Comparison of ENCODE assay signal across 12 cellular contexts in the genomic region with DNA sequence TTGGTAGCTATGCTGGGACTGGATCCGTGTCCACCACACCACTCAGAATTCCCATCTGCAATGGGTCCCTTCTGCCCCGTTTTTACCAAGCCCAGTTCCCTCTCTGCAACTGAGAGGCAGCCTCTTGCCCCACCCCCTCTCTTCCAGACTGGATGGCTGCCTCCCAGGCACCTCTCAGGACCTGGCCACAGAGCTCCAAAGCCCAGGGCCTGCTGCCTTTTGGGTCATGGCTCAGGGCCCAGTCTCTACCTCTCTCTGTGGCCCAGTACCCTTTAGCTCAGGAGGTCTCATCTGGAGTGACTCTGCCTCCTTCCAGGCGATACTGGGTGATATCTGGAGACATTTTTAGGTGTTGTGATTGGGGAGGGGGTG. TPM values are rescaled to one million over a fixed set of nuclear protein-coding genes. Genes with fewer than 3 reads are reported as not detected.
A peak's percentile ranks its signal among the peaks of the same experiment; 100 is the strongest.
DNase-seq lines count a peak whose midpoint lies in the region; ATAC-seq, FAIRE-seq and TF ChIP-seq lines count a peak whose summit lies in the region.
"Had no signal": no experiment of that assay in that cellular context is flagged by ENCODE, and none has a peak within 500 bp of the region (broad histone marks: within the 10 kb centered on the region; RNA-seq: fewer than 3 reads in every experiment).

No MANE protein-coding gene starts in this region.

- DNase-seq in activated T-cell treated with anti-CD3 and anti-CD28 coated beads, Interleukin-2, amount 50 U/mL, for 24 hours: no peak
- no peak for DNase-seq in activated T-cell treated with anti-CD3 and anti-CD28 coated beads, Interleukin-2, amount 50 U/mL, for 1 hour
- DNase-seq in activated B cell treated with CpG ODN at 0.5 μM for 24 hours: no peak
- DNase-seq in HepG2 (ENCODE audit: low spot score): no peak
- DNase-seq in stimulated activated naive CD8-positive, alpha-beta T cell treated with anti-CD3 and anti-CD28 coated beads, Interleukin-15, amount 100 ng/mL, for 72 hours: no peak
- DNase-seq in mucosa of gallbladder (ENCODE audit: low spot score): no peak
- DNase-seq in ecto neural progenitor cell (ENCODE audit: low spot score): no peak
- DNase-seq: activated CD4-positive, CD25-positive, alpha-beta regulatory T cell; effector CD4-positive, alpha-beta T cell; head of caudate nucleus; small intestine had no signal

- BruUV-seq in HepG2 (replicated peaks; lab: Mats Ljungman, UMichigan): no TSS peak

- no peaks in the 10 kb centered on the region for H3K9me3 ChIP-seq in HepG2 (ENCODE audit: low read length)

- H2AFZ ChIP-seq in HepG2 (ENCODE audit: low read length): no peak overlapping the region

- 28% methylated on average over 3 of the region's 3 CpGs for WGBS in HepG2 (ENCODE audit: low lambda C conversion rate)

- H3K4me1 ChIP-seq in HepG2 (ENCODE audit: insufficient read depth, low read length): peaks cover 35% of the 10 kb centered on the region

- ATAC-seq in activated B cell treated with CpG ODN at 0.5 μM for 24 hours (ENCODE audit: low read depth) (no peak), HepG2 (peak; percentile 24), HG02759 (IDR thresholded peaks at IDR 0.05; ENCODE audit: unreplicated experiment) (no peak)
- ATAC-seq in stimulated activated naive CD8-positive, alpha-beta T cell treated with anti-CD3 and anti-CD28 coated beads, Interleukin-15, amount 100 ng/mL, for 72 hours: no peak

- H3K4me2 ChIP-seq in HepG2 (ENCODE audit: low read depth, low read length): peak overlapping the region; percentile 95

- intact Hi-C loops in activated B cell treated with CpG ODN at 0.5 μM for 24 hours (cut with micrococcal nuclease): loop anchor here (1.0 kb wide), 1 partner anchor 10 kb away; no protein-coding TSS in a partner anchor
- intact Hi-C loops in HepG2 (cut with micrococcal nuclease; ENCODE audit: unreplicated experiment): no loop called here

- no peak for TF ChIP-seq POLR2A in HepG2 (IDR thresholded peaks at IDR 0.05; ENCODE audit: insufficient read depth in 1 of 2, low read depth in 2 of 2, low read length in 2 of 2)

- FAIRE-seq in HepG2 (lab: Jason Lieb, UNC): no peak
- FAIRE-seq: small intestine had no signal

- peak overlapping the region; percentile 33 for H3K27ac Mint-ChIP-seq in activated T-cell treated with anti-CD3 and anti-CD28 coated beads, Interleukin-2, amount 50 U/mL, for 24 hours
- peak overlapping the region; percentile 90 for H3K27ac Mint-ChIP-seq in activated B cell treated with CpG ODN at 0.5 μM for 24 hours
- H3K27ac Mint-ChIP-seq in stimulated activated naive CD8-positive, alpha-beta T cell treated with anti-CD3 and anti-CD28 coated beads, Interleukin-15, amount 100 ng/mL, for 72 hours: no peak overlapping the region

- peaks cover 32% of the 10 kb centered on the region for H3K4me1 Mint-ChIP-seq in activated T-cell treated with anti-CD3 and anti-CD28 coated beads, Interleukin-2, amount 50 U/mL, for 24 hours (ENCODE audit: low read depth)
- H3K4me1 Mint-ChIP-seq in activated B cell treated with CpG ODN at 0.5 μM for 24 hours: peaks cover 16% of the 10 kb centered on the region
- peaks cover 62% of the 10 kb centered on the region for H3K4me1 Mint-ChIP-seq in stimulated activated naive CD8-positive, alpha-beta T cell treated with anti-CD3 and anti-CD28 coated beads, Interleukin-15, amount 100 ng/mL, for 72 hours

- H3K36me3 Mint-ChIP-seq in activated T-cell treated with anti-CD3 and anti-CD28 coated beads, Interleukin-2, amount 50 U/mL, for 24 hours (ENCODE audit: low read depth): no peaks in the 10 kb centered on the region
- no peaks in the 10 kb centered on the region for H3K36me3 Mint-ChIP-seq in activated B cell treated with CpG ODN at 0.5 μM for 24 hours (ENCODE audit: low read depth)

- no peaks in the 10 kb centered on the region for H3K27me3 Mint-ChIP-seq in activated T-cell treated with anti-CD3 and anti-CD28 coated beads, Interleukin-2, amount 50 U/mL, for 24 hours
- H3K27me3 Mint-ChIP-seq in activated B cell treated with CpG ODN at 0.5 μM for 24 hours: no peaks in the 10 kb centered on the region
- no peaks in the 10 kb centered on the region for H3K27me3 Mint-ChIP-seq in stimulated activated naive CD8-positive, alpha-beta T cell treated with anti-CD3 and anti-CD28 coated beads, Interleukin-15, amount 100 ng/mL, for 72 hours

- no peaks in the 10 kb centered on the region for H3K27me3 ChIP-seq in HepG2 (ENCODE audit: control insufficient read depth in 1 of 2, insufficient read depth in 2 of 2, low read length in 2 of 2)

- POLR2A ChIA-PET in activated B cell treated with CpG ODN at 0.5 μM for 24 hours (lab: Charles Lee): interaction anchor here (0.6 to 3.9 kb wide), 9 partner anchors 10 to 1841 kb away, joined by 3 to 29 read pairs (median 11); partner anchors contain the start of genes EEF2, PLEKHJ1 and ZBTB7A
- POLR2A ChIA-PET in HepG2 (lab: Yijun Ruan, JAX): interaction anchor here (0.6 to 2.2 kb wide), 6 partner anchors 11 to 78 kb away, joined by 3 to 15 read pairs (median 6); partner anchors contain the start of gene ZBTB7A

- CTCF ChIA-PET in activated B cell treated with CpG ODN at 0.5 μM for 24 hours (lab: Charles Lee) (interaction anchor here (0.9 to 1.2 kb wide), 2 partner anchors 63 to 92 kb away, joined by 3 read pairs; partner anchors contain the start of gene EEF2), HepG2 (lab: Yijun Ruan, JAX; ENCODE audit: low intra/inter-chr PET ratio, low total read pairs) (no interaction called here)

- H4K20me1 ChIP-seq in HepG2 (ENCODE audit: insufficient read depth, low read length): no peaks in the 10 kb centered on the region

- H3K79me2 ChIP-seq in HepG2 (ENCODE audit: insufficient read depth, low read length): no peaks in the 10 kb centered on the region

- no peaks in the 10 kb centered on the region for H3K9me3 Mint-ChIP-seq in activated T-cell treated with anti-CD3 and anti-CD28 coated beads, Interleukin-2, amount 50 U/mL, for 24 hours
- no peaks in the 10 kb centered on the region for H3K9me3 Mint-ChIP-seq in activated B cell treated with CpG ODN at 0.5 μM for 24 hours
- no peaks in the 10 kb centered on the region for H3K9me3 Mint-ChIP-seq in stimulated activated naive CD8-positive, alpha-beta T cell treated with anti-CD3 and anti-CD28 coated beads, Interleukin-15, amount 100 ng/mL, for 72 hours

- TF ChIP-seq CTCF in activated B cell treated with CpG ODN at 0.5 μM for 24 hours (IDR thresholded peaks at IDR 0.05) (no peak), HepG2 (CRISPR knock-in tag; IDR thresholded peaks at IDR 0.05) (no peak)

- H3K9ac ChIP-seq in HepG2 (ENCODE audit: insufficient read depth, low read depth, low read length): peak overlapping the region; percentile 41; the same call in 1 of the 2 replicates

- H3K4me3 Mint-ChIP-seq in activated T-cell treated with anti-CD3 and anti-CD28 coated beads, Interleukin-2, amount 50 U/mL, for 24 hours: no peak overlapping the region
- H3K4me3 Mint-ChIP-seq in activated B cell treated with CpG ODN at 0.5 μM for 24 hours: peak overlapping the region; percentile 15
- peak overlapping the region; percentile 77 to 90 for H3K4me3 Mint-ChIP-seq in stimulated activated naive CD8-positive, alpha-beta T cell treated with anti-CD3 and anti-CD28 coated beads, Interleukin-15, amount 100 ng/mL, for 72 hours

- no peak for TF ChIP-seq RAD21 in HepG2 (CRISPR knock-in tag; IDR thresholded peaks at IDR 0.05)

- TF ChIP-seq EP300 in HepG2 (IDR thresholded peaks at IDR 0.05; ENCODE audit: low read depth in 2 of 2, low read length in 2 of 2) (no peak), HepG2 (CRISPR knock-in tag; IDR thresholded peaks at IDR 0.05; ENCODE audit: borderline replicate concordance) (no peak)

- H3K4me3 ChIP-seq in HepG2 (replicated peaks in 1 of 3; ENCODE audit: insufficient read depth in 1 of 3, low read depth in 2 of 3, low read length in 3 of 3): peak overlapping the region; percentile 78 to 100 (median 81); a peak in 5 of 6 replicates

- H3K27ac ChIP-seq in HepG2 (ENCODE audit: extremely low read length, insufficient read depth, low read length): no peak overlapping the region

- in situ Hi-C loops in HepG2 (cut with HindIII; ENCODE audit: extremely low pct_ligation_motif_present, low pct_unique_long_range_greater_than_20kb): no loop called here

- no peaks in the 10 kb centered on the region for H3K36me3 ChIP-seq in HepG2 (replicated peaks in 1 of 2; ENCODE audit: control insufficient read depth in 1 of 2, insufficient read depth in 2 of 2, low read length in 2 of 2)

RNA-seq across cellular contexts. Expression of gene ZBTB7A, which starts 10.3 kb away (rescaled TPM):
- total RNA-seq in activated B cell treated with CpG ODN at 0.5 μM for 24 hours (44.5 and 49.2 TPM in 2 replicates), HepG2 (2016; rRNA removed; fragmentation: Illumina TruSeq; extraction: Trizol) (3.5 and 3.6 TPM in 2 replicates), mucosa of gallbladder (82.6 TPM)
- total RNA-seq in HepG2 (2016; cell fraction: cytosol; rRNA removed; fragmentation: Illumina TruSeq; extraction: Trizol; ENCODE audit: low read depth): 1.8 TPM in 2 replicates
- total RNA-seq in HepG2 (2016; cell fraction: insoluble cytoplasmic fraction; rRNA removed; fragmentation: Illumina TruSeq; extraction: Trizol): 2.7 and 3.2 TPM in 2 replicates
- total RNA-seq in HepG2 (2016; cell fraction: membrane; rRNA removed; fragmentation: Illumina TruSeq; extraction: Trizol): 3.7 and 4.3 TPM in 2 replicates
- total RNA-seq in HepG2 (2016; cell fraction: nucleus; rRNA removed; fragmentation: Illumina TruSeq; extraction: Trizol): 3.0 and 3.1 TPM in 2 replicates
- polyA plus RNA-seq in HepG2 (2011; rRNA removed): 4.0 and 5.5 TPM in 2 replicates
- polyA plus RNA-seq in HepG2 (2011; cell fraction: cytosol; rRNA removed): 2.9 and 4.8 TPM in 2 replicates
- polyA plus RNA-seq in HepG2 (2011; cell fraction: nucleus; rRNA removed): 23.5 and 34.3 TPM in 2 replicates
- 4.7 and 6.0 TPM in 2 replicates for polyA plus RNA-seq in HepG2 (2012)
- polyA plus RNA-seq in HepG2 (2016; cell fraction: cytosol; fragmentation: Illumina TruSeq; extraction: Trizol; ENCODE audit: low read depth): 0.96 and 1.2 TPM in 2 replicates
- polyA plus RNA-seq in HepG2 (2016; cell fraction: insoluble cytoplasmic fraction; fragmentation: Illumina TruSeq; extraction: Trizol; ENCODE audit: low read depth): 4.5 and 4.8 TPM in 2 replicates
- 2.7 and 3.0 TPM in 2 replicates for polyA plus RNA-seq in HepG2 (2016; cell fraction: membrane; fragmentation: Illumina TruSeq; extraction: Trizol; ENCODE audit: low read depth)
- 9.7 and 9.9 TPM in 2 replicates for polyA plus RNA-seq in HepG2 (2016; cell fraction: nucleus; fragmentation: Illumina TruSeq; extraction: Trizol; ENCODE audit: insufficient read depth, low read depth)
- 4.3 and 12.1 TPM in 2 replicates for polyA minus RNA-seq in HepG2 (2011; rRNA and poly(A)+ RNA removed; ENCODE audit: low replicate concordance)
- polyA minus RNA-seq in HepG2 (2011; cell fraction: cytosol; rRNA and poly(A)+ RNA removed): 9.4 and 10.5 TPM in 2 replicates
- polyA minus RNA-seq in HepG2 (2011; cell fraction: nucleus; rRNA and poly(A)+ RNA removed): 5.0 and 5.4 TPM in 2 replicates

RNA-seq across cellular contexts. Expression of gene MAP2K2, which starts 46.9 kb away (rescaled TPM):
- 126 TPM in 2 replicates for total RNA-seq in activated B cell treated with CpG ODN at 0.5 μM for 24 hours
- total RNA-seq in HepG2 (2016; rRNA removed; fragmentation: Illumina TruSeq; extraction: Trizol): 72.2 and 80.9 TPM in 2 replicates
- total RNA-seq in HepG2 (2016; cell fraction: cytosol; rRNA removed; fragmentation: Illumina TruSeq; extraction: Trizol; ENCODE audit: low read depth): 141 and 153 TPM in 2 replicates
- 63.3 and 84.3 TPM in 2 replicates for total RNA-seq in HepG2 (2016; cell fraction: insoluble cytoplasmic fraction; rRNA removed; fragmentation: Illumina TruSeq; extraction: Trizol)
- total RNA-seq in HepG2 (2016; cell fraction: membrane; rRNA removed; fragmentation: Illumina TruSeq; extraction: Trizol): 168 and 190 TPM in 2 replicates
- total RNA-seq in HepG2 (2016; cell fraction: nucleus; rRNA removed; fragmentation: Illumina TruSeq; extraction: Trizol): 40.1 and 53.8 TPM in 2 replicates
- 70.3 and 88.1 TPM in 2 replicates for polyA plus RNA-seq in HepG2 (2011; rRNA removed)
- 63.3 and 103 TPM in 2 replicates for polyA plus RNA-seq in HepG2 (2011; cell fraction: cytosol; rRNA removed)
- polyA plus RNA-seq in HepG2 (2011; cell fraction: nucleus; rRNA removed): 96.2 and 101 TPM in 2 replicates
- polyA plus RNA-seq in HepG2 (2012): 73.5 and 112 TPM in 2 replicates
- 205 and 223 TPM in 2 replicates for polyA plus RNA-seq in HepG2 (2016; cell fraction: cytosol; fragmentation: Illumina TruSeq; extraction: Trizol; ENCODE audit: low read depth)
- 99.4 and 124 TPM in 2 replicates for polyA plus RNA-seq in HepG2 (2016; cell fraction: insoluble cytoplasmic fraction; fragmentation: Illumina TruSeq; extraction: Trizol; ENCODE audit: low read depth)
- 271 and 285 TPM in 2 replicates for polyA plus RNA-seq in HepG2 (2016; cell fraction: membrane; fragmentation: Illumina TruSeq; extraction: Trizol; ENCODE audit: low read depth)
- 113 and 116 TPM in 2 replicates for polyA plus RNA-seq in HepG2 (2016; cell fraction: nucleus; fragmentation: Illumina TruSeq; extraction: Trizol; ENCODE audit: insufficient read depth, low read depth)
- polyA minus RNA-seq in HepG2 (2011; rRNA and poly(A)+ RNA removed; ENCODE audit: low replicate concordance): 82.8 and 120 TPM in 2 replicates
- polyA minus RNA-seq in HepG2 (2011; cell fraction: cytosol; rRNA and poly(A)+ RNA removed): 55.4 and 61.2 TPM in 2 replicates
- polyA minus RNA-seq in HepG2 (2011; cell fraction: nucleus; rRNA and poly(A)+ RNA removed): 25.8 and 27.8 TPM in 2 replicates
- 139 TPM for total RNA-seq in mucosa of gallbladder

Comparison
In these comparisons a context has a peak if more than half of its experiments do, and no peak if none do; other contexts are left out.
1. H3K27ac Mint-ChIP-seq: peak in activated T-cell treated with anti-CD3 and anti-CD28 coated beads, Interleukin-2, amount 50 U/mL, for 24 hours (single experiment) and activated B cell treated with CpG ODN at 0.5 μM for 24 hours (single experiment); none in stimulated activated naive CD8-positive, alpha-beta T cell treated with anti-CD3 and anti-CD28 coated beads, Interleukin-15, amount 100 ng/mL, for 72 hours (0 of 2).